In the genomic region with DNA sequence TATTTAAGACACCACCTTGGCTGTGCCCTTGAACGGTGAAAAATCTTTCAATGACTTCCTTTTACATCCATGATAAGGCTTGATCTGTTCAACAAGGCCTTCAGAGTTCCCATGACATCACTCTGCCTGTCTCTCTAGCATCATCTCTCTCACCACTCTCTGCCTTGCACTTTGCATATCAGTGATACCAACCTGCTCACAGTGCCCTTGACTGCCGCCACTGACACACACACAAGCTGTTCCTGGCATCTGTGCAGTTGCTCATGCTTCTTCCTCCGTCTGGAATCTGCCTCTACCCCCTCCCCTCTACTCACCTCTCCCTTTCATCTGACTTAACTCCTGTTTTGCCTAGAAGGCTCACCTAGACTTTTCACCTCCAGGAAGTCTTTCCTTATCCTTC, we compare ENCODE assay signal across 14 cellular contexts.
"Had no signal": no experiment of that assay in that cellular context is flagged by ENCODE, and none has a peak within 500 bp of the region (broad histone marks: within the 10 kb centered on the region; RNA-seq: fewer than 3 reads in every experiment).

No MANE protein-coding gene starts in this region.

- DNase-seq: activated B cell treated with CpG ODN at 0.5 μM for 24 hours; activated CD4-positive, alpha-beta T cell treated with anti-CD3 and anti-CD28 coated beads, Interleukin-2, amount 10 ng/mL, durations not matched to agents 24 days and 14 days; activated CD8-positive, alpha-beta memory T cell treated with anti-CD3 and anti-CD28 coated beads, Interleukin-2, amount 50 U/mL, for 4 hours; activated CD8-positive, alpha-beta T cell treated with anti-CD3 and anti-CD28 coated beads, Interleukin-2, amount 10 ng/mL, durations not matched to agents 7 days and 5 days; activated gamma-delta T cell treated with Interleukin-2 at 50 U/mL for 16 hours; activated T-cell treated with anti-CD3 and anti-CD28 coated beads, Interleukin-2, amount 50 U/mL, for 48 hours; effector memory CD4-positive, alpha-beta T cell; mammary epithelial cell; naive B cell; pancreas; stimulated activated naive B cell treated with anti-CD40 and anti-IgM and Interleukin-4, amounts not matched to agents 10 μg/mL and 1 μg/mL and 100 μg/mL, for 72 hours; tibial artery; uterus had no signal

- H3K27ac ChIP-seq: neural progenitor cell, pancreas, tibial artery, uterus had no signal

- H3K4me2 ChIP-seq: neural progenitor cell had no signal

- H3K4me1 ChIP-seq: neural progenitor cell, uterus had no signal

- H3K27me3 ChIP-seq: neural progenitor cell, pancreas, tibial artery, uterus had no signal

- H2AFZ ChIP-seq: neural progenitor cell had no signal

- H3K4me3 ChIP-seq: neural progenitor cell, pancreas, tibial artery, uterus had no signal

- H3K36me3 ChIP-seq: neural progenitor cell, pancreas, tibial artery, uterus had no signal

- H3K9ac ChIP-seq: neural progenitor cell had no signal

- ATAC-seq: activated CD8-positive, alpha-beta T cell treated with anti-CD3 and anti-CD28 coated beads, Interleukin-2, amount 10 ng/mL, durations not matched to agents 7 days and 5 days; pancreas; stimulated activated naive B cell treated with anti-CD40 and anti-IgM and Interleukin-4, amounts not matched to agents 10 μg/mL and 1 μg/mL and 100 μg/mL, for 72 hours had no signal

- H3K9me3 ChIP-seq: pancreas, tibial artery, uterus had no signal
